In genomic region chr19:7888826-7889217, GRCh38 we compare ENCODE assay signal across 11 cellular contexts. TPM values are rescaled to one million over a fixed set of nuclear protein-coding genes. Genes with fewer than 3 reads are reported as not detected.
DNase-seq lines count a peak whose midpoint lies in the region; ATAC-seq and TF ChIP-seq lines count a peak whose summit lies in the region.
"Had no signal": no experiment of that assay in that cellular context is flagged by ENCODE, and none has a peak within 500 bp of the region (broad histone marks: within the 10 kb centered on the region; RNA-seq: fewer than 3 reads in every experiment).

No MANE protein-coding gene starts in this region.

- peak overlapping the region; percentile 92 for H3K4me2 ChIP-seq in osteoblast (ENCODE audit: insufficient read depth, low read length)

- H3K4me1 ChIP-seq in ascending aorta (no peaks in the 10 kb centered on the region), heart right ventricle (peaks cover 0 to 8% (median 3%) of the 10 kb centered on the region in 9 donors), osteoblast (ENCODE audit: insufficient read depth, low read length) (peaks cover 11% of the 10 kb centered on the region)

- in situ Hi-C loops in KBM-7 (cut with MboI; ENCODE audit: low pct_unique_long_range_greater_than_20kb, low sequenced_read_pairs) = no loop called here

- no peaks in the 10 kb centered on the region for H3K27me3 ChIP-seq in BJ (ENCODE audit: control insufficient read depth, insufficient read depth, low read length)
- peaks cover 3% of the 10 kb centered on the region for H3K27me3 ChIP-seq in ascending aorta
- H3K27me3 ChIP-seq in heart right ventricle = peaks cover 0 to 41% (median 34%) of the 10 kb centered on the region in 7 donors
- no peaks in the 10 kb centered on the region for H3K27me3 ChIP-seq in osteoblast (ENCODE audit: insufficient read depth, low read length)

- POLR2A ChIA-PET in BJ (lab: Charles Lee) = no interaction called here

- no peak for DNase-seq in BJ (ENCODE audit: low read depth)
- no peak for DNase-seq in ascending aorta (ENCODE audit: low spot score in 2 of 2)
- DNase-seq in heart right ventricle = no peak
- peak; percentile 72 for DNase-seq in osteoblast (ENCODE audit: insufficient read length, low spot score, missing footprints)
- no peak for DNase-seq in KBM-7
- no peak for DNase-seq in germinal center (ENCODE audit: low spot score)
- DNase-seq in NCI-H2029 treated with DMSO at 0.1 percent for 48 hours (lab: John Stamatoyannopoulos, UW) = no peak
- DNase-seq: CD4-positive, CD25-positive, alpha-beta regulatory T cell; NCI-H1105 treated with DMSO at 0.1 percent for 48 hours had no signal

- peak overlapping the region; percentile 78 for H2AFZ ChIP-seq in osteoblast (ENCODE audit: low read length)

- ATAC-seq in heart right ventricle = no peak
- ATAC-seq in GM18870 (IDR thresholded peaks at IDR 0.05; ENCODE audit: unreplicated experiment) = no peak

- CTCF ChIA-PET in BJ (lab: Yijun Ruan, JAX) = interaction anchor here (1.0 kb wide), 1 partner anchor 35 kb away, joined by 4 read pairs; no protein-coding TSS in a partner anchor

- intact Hi-C loops in ascending aorta (cut with DNase I) (no loop called here), heart right ventricle (cut with DNase I) (no loop called here)

- no peaks in the 10 kb centered on the region for H3K9me3 ChIP-seq in ascending aorta
- no peaks in the 10 kb centered on the region for H3K9me3 ChIP-seq in heart right ventricle
- H3K9me3 ChIP-seq in osteoblast (ENCODE audit: low read depth, low read length) = no peaks in the 10 kb centered on the region

- TF ChIP-seq CTCF in BJ (IDR thresholded peaks at IDR 0.05; ENCODE audit: insufficient read depth, low read depth, low read length) (no peak), ascending aorta (IDR thresholded peaks at IDR 0.05) (no peak), heart right ventricle (IDR thresholded peaks at IDR 0.05) (no peak), osteoblast (IDR thresholded peaks at IDR 0.05; ENCODE audit: extremely low read depth, low read depth, low read length) (no peak)

- peak overlapping the region; percentile 88 for H3K4me3 ChIP-seq in BJ (ENCODE audit: low read depth, low read length)
- H3K4me3 ChIP-seq in ascending aorta = peak overlapping the region; percentile 16 to 40
- peak overlapping the region in 8 of 10 donors; percentile 30 to 51 (median 44) for H3K4me3 ChIP-seq in heart right ventricle
- H3K4me3 ChIP-seq in osteoblast (ENCODE audit: insufficient read depth, low read length) = peak overlapping the region; percentile 86

- H3K27ac ChIP-seq in ascending aorta = no peak overlapping the region
- H3K27ac ChIP-seq in heart right ventricle = no peak overlapping the region
- H3K27ac ChIP-seq in osteoblast (ENCODE audit: low read depth, low read length) = peak overlapping the region; percentile 58

- peaks cover 15% of the 10 kb centered on the region for H3K79me2 ChIP-seq in osteoblast (ENCODE audit: insufficient read depth, low read length)

- WGBS in heart right ventricle, 2 donors = 73 to 76% methylated on average over 8 of the region's 8 CpGs

- H3K36me3 ChIP-seq in BJ (ENCODE audit: control insufficient read depth, insufficient read depth, low read length) = no peaks in the 10 kb centered on the region
- H3K36me3 ChIP-seq in ascending aorta = no peaks in the 10 kb centered on the region
- H3K36me3 ChIP-seq in heart right ventricle = no peaks in the 10 kb centered on the region
- H3K36me3 ChIP-seq in osteoblast (ENCODE audit: insufficient read depth, low read length) = no peaks in the 10 kb centered on the region

- H4K20me1 ChIP-seq in osteoblast (ENCODE audit: insufficient read depth, low read length) = no peaks in the 10 kb centered on the region

RNA-seq across cellular contexts. Expression of gene LRRC8E, which starts 0.5 kb away (rescaled TPM):
- 6.0 and 8.6 TPM in 2 replicates for polyA plus RNA-seq in BJ (2011; rRNA removed)
- polyA minus RNA-seq in BJ (2011; rRNA and poly(A)+ RNA removed) = 4.9 and 8.3 TPM in 2 replicates
- not detected for total RNA-seq in ascending aorta
- 1 to 10 TPM in 5 of 10 donors, under 1 TPM in 5; 0.33 to 3.3 (median 0.99) TPM for total RNA-seq in heart right ventricle
- 1 to 10 TPM in 1 of 2 donors, under 1 TPM in 1; 0.66 to 1.2 TPM for polyA plus RNA-seq in heart right ventricle
- 10.5 and 17.4 TPM in 2 replicates for total RNA-seq in osteoblast
- total RNA-seq: CD4-positive, CD25-positive, alpha-beta regulatory T cell; OCI-LY7 had no signal
- polyA plus RNA-seq: CD4-positive, CD25-positive, alpha-beta regulatory T cell had no signal

RNA-seq across cellular contexts. Expression of gene PRR36, which starts 14.6 kb away (rescaled TPM):
- polyA plus RNA-seq in BJ (2011; rRNA removed) (not detected in 2 replicates), heart right ventricle (under 1 TPM; 0.01 to 0.07 TPM)
- not detected in 2 replicates for polyA minus RNA-seq in BJ (2011; rRNA and poly(A)+ RNA removed)
- total RNA-seq in ascending aorta (not detected), heart right ventricle (under 1 TPM in 1 of 10 donors, not detected in 9; 0.05 TPM), osteoblast (under 0.01 TPM in 1 of 2 replicates, not detected in the other)

RNA-seq across cellular contexts. Expression of gene MAP2K7, which starts 14.9 kb away (rescaled TPM):
- polyA plus RNA-seq in BJ (2011; rRNA removed) = 6.2 and 8.0 TPM in 2 replicates
- polyA minus RNA-seq in BJ (2011; rRNA and poly(A)+ RNA removed) = 10.1 and 10.3 TPM in 2 replicates
- 37.3 TPM for total RNA-seq in ascending aorta
- total RNA-seq in heart right ventricle = 10 to 100 TPM; 21.3 to 32.5 (median 24.6) TPM
- polyA plus RNA-seq in heart right ventricle = 10 to 100 TPM; 13.1 to 53.8 TPM
- 12.4 and 14.8 TPM in 2 replicates for total RNA-seq in osteoblast

RNA-seq across cellular contexts. Expression of gene TGFBR3L, which starts 25.8 kb away (rescaled TPM):
- polyA plus RNA-seq in BJ (2011; rRNA removed) = 0.50 and 0.61 TPM in 2 replicates
- 0.57 and 1.2 TPM in 2 replicates for polyA minus RNA-seq in BJ (2011; rRNA and poly(A)+ RNA removed)
- total RNA-seq in ascending aorta = 7.1 TPM
- 10 to 100 TPM in 2 of 10 donors, 1 to 10 TPM in 8; 1.1 to 11.6 (median 4.7) TPM for total RNA-seq in heart right ventricle
- polyA plus RNA-seq in heart right ventricle = 1 to 10 TPM; 1.9 to 2.3 TPM
- under 0.01 TPM in 1 of 2 replicates, not detected in the other for total RNA-seq in osteoblast
- polyA plus RNA-seq: CD4-positive, CD25-positive, alpha-beta regulatory T cell had no signal

RNA-seq across cellular contexts. Expression of gene SNAPC2, which starts 31.3 kb away (rescaled TPM):
- polyA plus RNA-seq in BJ (2011; rRNA removed) (16.6 and 28.2 TPM in 2 replicates), heart right ventricle (10 to 100 TPM in 1 of 2 donors, 1 to 10 TPM in 1; 7.3 to 26.1 TPM)
- 10.1 and 15.6 TPM in 2 replicates for polyA minus RNA-seq in BJ (2011; rRNA and poly(A)+ RNA removed)
- total RNA-seq in ascending aorta (30.5 TPM), heart right ventricle (10 to 100 TPM in 3 of 10 donors, 1 to 10 TPM in 7; 5.7 to 12.9 (median 9.5) TPM), osteoblast (16.8 and 18.5 TPM in 2 replicates)

Comparison
In these comparisons a context has a peak if more than half of its experiments do, and no peak if none do; other contexts are left out.
1. H3K4me3 ChIP-seq: peak in every context shown above with its lines; median percentile 88 in BJ; 86 in osteoblast; 44 in heart right ventricle; 28 in ascending aorta.